ENCODE assay signal across 7 cellular contexts in genomic region chr14:24031331-24031730, GRCh38. TPM values are rescaled to one million over a fixed set of nuclear protein-coding genes. Genes with fewer than 3 reads are reported as not detected.
"Had no signal": no experiment of that assay in that cellular context is flagged by ENCODE, and none has a peak within 500 bp of the region (broad histone marks: within the 10 kb centered on the region; RNA-seq: fewer than 3 reads in every experiment).

No MANE protein-coding gene starts in this region.

RNA-seq across cellular contexts. Expression of gene CARMIL3, which starts 20.5 kb away (rescaled TPM):
- total RNA-seq: GM23248, HFFc6 had no signal
- polyA plus RNA-seq: GM23248 had no signal

RNA-seq across cellular contexts. Expression of gene CPNE6, which starts 40.0 kb away (rescaled TPM):
- total RNA-seq: GM23248, GM23338, H1, H4, H7, H9, HFFc6 had no signal
- polyA plus RNA-seq: GM23248 had no signal
